In genomic region chr3:24197809-24198208, GRCh38 we compare ENCODE assay signal across 17 cellular contexts.
A peak's percentile ranks its signal among the peaks of the same experiment; 100 is the strongest.
DNase-seq lines count a peak whose midpoint lies in the region; ATAC-seq and TF ChIP-seq lines count a peak whose summit lies in the region.
"Had no signal": no experiment of that assay in that cellular context is flagged by ENCODE, and none has a peak within 500 bp of the region (broad histone marks: within the 10 kb centered on the region; RNA-seq: fewer than 3 reads in every experiment).

No MANE protein-coding gene starts in this region.

- H3K27ac ChIP-seq in SK-N-SH (ENCODE audit: low read depth in 2 of 2, low read length in 1 of 2): peak overlapping the region in 1 of 2 experiments; percentile 98; a peak in 2 of 4 replicates
- H3K27ac ChIP-seq in trophoblast cell (ENCODE audit: low read depth, low read length): peak overlapping the region; percentile 66
- H3K27ac ChIP-seq: PC-9 had no signal

- no peak overlapping the region for H3K14ac ChIP-seq in trophoblast cell (ENCODE audit: low read length)

- no peaks in the 10 kb centered on the region for H4K20me1 ChIP-seq in SK-N-SH (ENCODE audit: insufficient read depth)

- H2AK5ac ChIP-seq in trophoblast cell (ENCODE audit: low read length): no peak overlapping the region

- no peak overlapping the region for H4K8ac ChIP-seq in trophoblast cell (ENCODE audit: low read depth, low read length)

- POLR2A ChIA-PET in SK-N-SH (lab: Yijun Ruan, JAX): interaction anchor here (2.0 kb wide), 1 partner anchor 281 kb away, joined by 9 read pairs; the partner anchor contains the start of genes NKIRAS1 and RPL15

- no peak overlapping the region for H3K9ac ChIP-seq in SK-N-SH
- H3K9ac ChIP-seq in trophoblast cell (ENCODE audit: low read length): no peak overlapping the region

- no peaks in the 10 kb centered on the region for H3K9me2 ChIP-seq in SK-N-SH

- intact Hi-C loops in head of caudate nucleus (cut with DNase I): no loop called here

- ATAC-seq in HG02981 (IDR thresholded peaks at IDR 0.05; ENCODE audit: unreplicated experiment): no peak
- ATAC-seq: Right ventricle myocardium inferior had no signal

- H3K4me3 ChIP-seq in H7 (ENCODE audit: insufficient read depth, low read depth, low read length) (no peak overlapping the region), SK-N-SH (ENCODE audit: low read depth in 2 of 2, low read length in 1 of 2) (no peak overlapping the region), fibroblast of villous mesenchyme (ENCODE audit: low read depth, low read length) (no peak overlapping the region), trophoblast cell (ENCODE audit: low read depth, low read length) (no peak overlapping the region)
- H3K4me3 ChIP-seq: PC-9 had no signal

- H3K27me3 ChIP-seq in H7 (ENCODE audit: control insufficient read depth, insufficient read depth, low read length) (no peaks in the 10 kb centered on the region), SK-N-SH (ENCODE audit: insufficient read depth) (no peaks in the 10 kb centered on the region), trophoblast cell (ENCODE audit: insufficient read depth, low read length) (no peaks in the 10 kb centered on the region)
- H3K27me3 ChIP-seq: BE2C had no signal

- H3K79me2 ChIP-seq in SK-N-SH (ENCODE audit: insufficient read depth) (no peaks in the 10 kb centered on the region), trophoblast cell (ENCODE audit: control insufficient read depth, insufficient read depth, low read length, poor library complexity) (no peaks in the 10 kb centered on the region)

- no peak overlapping the region for H4K91ac ChIP-seq in trophoblast cell (ENCODE audit: low read depth, low read length)

- no peak overlapping the region for H3K4ac ChIP-seq in trophoblast cell (ENCODE audit: low read depth, low read length)

- peaks cover 5% of the 10 kb centered on the region for H3K79me1 ChIP-seq in trophoblast cell (ENCODE audit: low read length)

- DNase-seq in H7: peak; percentile 61
- peak; percentile 39 for DNase-seq in SK-N-SH
- DNase-seq in fibroblast of villous mesenchyme (ENCODE audit: low read depth): peak; percentile 20
- DNase-seq in trophoblast cell: peak in 1 of 2 donors; percentile 18
- DNase-seq in head of caudate nucleus: no peak
- DNase-seq in globus pallidus (ENCODE audit: low spot score): no peak
- no peak for DNase-seq in H4 (ENCODE audit: low spot score)
- DNase-seq: BE2C; CD4-positive, alpha-beta memory T cell; DND-41; Kasumi-1; NCI-H1417 treated with DMSO at 0.1 percent for 48 hours; NCI-H2029; NCI-H524 treated with DMSO at 0.1 percent for 48 hours; PC-9 had no signal

- TF ChIP-seq CTCF in SK-N-SH (IDR thresholded peaks at IDR 0.05) (no peak), fibroblast of villous mesenchyme (IDR thresholded peaks at IDR 0.05; ENCODE audit: insufficient read depth, low read depth, low read length) (no peak)

- CTCF ChIA-PET in SK-N-SH (lab: Yijun Ruan, JAX): interaction anchor here (0.7 to 1.9 kb wide), 6 partner anchors 11 to 203 kb away, joined by 3 to 7 read pairs (median 3); no protein-coding TSS in a partner anchor

- no peak overlapping the region for H3K23ac ChIP-seq in trophoblast cell (ENCODE audit: low read length)

- no peak overlapping the region for H4K12ac ChIP-seq in trophoblast cell (ENCODE audit: low read depth, low read length)

- no peak overlapping the region for H3K4me2 ChIP-seq in SK-N-SH
- no peak overlapping the region for H3K4me2 ChIP-seq in trophoblast cell (ENCODE audit: low read length)
- H3K4me2 ChIP-seq: PC-9 had no signal

- H3K4me1 ChIP-seq in SK-N-SH (ENCODE audit: control insufficient read depth in 1 of 2, insufficient read depth in 2 of 2, low read depth in 1 of 2, low read length in 1 of 2): peaks cover 8 to 34% of the 10 kb centered on the region in 2 experiments; a peak in 3 of 4 replicates
- H3K4me1 ChIP-seq in trophoblast cell (ENCODE audit: control insufficient read depth in 1 of 2, insufficient read depth in 2 of 2, low read length in 2 of 2): peaks cover 2 to 3% of the 10 kb centered on the region in 2 experiments
- H3K4me1 ChIP-seq: BE2C had no signal

- TF ChIP-seq RAD21 in SK-N-SH (IDR thresholded peaks at IDR 0.05; ENCODE audit: low read length): no peak; the same call in 1 of the 2 replicates

- no peak overlapping the region for H3K18ac ChIP-seq in trophoblast cell (ENCODE audit: low read length)

- peaks cover 12% of the 10 kb centered on the region for H3F3A ChIP-seq in SK-N-SH (replicated peaks; ENCODE audit: insufficient read depth)

- no peak overlapping the region for H2BK120ac ChIP-seq in trophoblast cell (ENCODE audit: insufficient read depth, low read length, poor library complexity)

- WGBS in SK-N-SH (ENCODE audit: low lambda C conversion rate): 70% methylated on average over 5 of the region's 5 CpGs
- WGBS in trophoblast cell (ENCODE audit: extremely low coverage, insufficient coverage, insufficient read length): no CpG with 5 or more reads among the region's 5 CpGs

- H3K36me3 ChIP-seq in H7 (replicated peaks; ENCODE audit: control insufficient read depth, insufficient read depth, low read length) (no peaks in the 10 kb centered on the region), SK-N-SH (replicated peaks in 1 of 2; ENCODE audit: control insufficient read depth in 1 of 2, insufficient read depth in 2 of 2, low read length in 1 of 2) (no peaks in the 10 kb centered on the region), trophoblast cell (ENCODE audit: control insufficient read depth in 1 of 2, insufficient read depth in 2 of 2, low read length in 2 of 2) (no peaks in the 10 kb centered on the region)
- H3K36me3 ChIP-seq: BE2C had no signal

- no peak overlapping the region for H2BK12ac ChIP-seq in trophoblast cell (ENCODE audit: low read length)

- H2BK5ac ChIP-seq in trophoblast cell (ENCODE audit: low read depth, low read length, poor library complexity): no peak overlapping the region

- TF ChIP-seq EP300 in SK-N-SH (IDR thresholded peaks at IDR 0.05; ENCODE audit: borderline replicate concordance in 1 of 2, low read depth in 1 of 2, low read length in 1 of 2): peak in 1 of 2 experiments; percentile 89; a peak in 2 of 4 replicates

- H2AFZ ChIP-seq in SK-N-SH (ENCODE audit: low read depth) (no peak overlapping the region), trophoblast cell (ENCODE audit: insufficient read depth, low read length, poor library complexity) (no peak overlapping the region)
- H2AFZ ChIP-seq: PC-9 had no signal

- H3K9me3 ChIP-seq in SK-N-SH (no peaks in the 10 kb centered on the region), trophoblast cell (ENCODE audit: insufficient read depth, low read depth, low read length) (no peaks in the 10 kb centered on the region)
- H3K9me3 ChIP-seq: BE2C had no signal

TF ChIP-seq in SK-N-SH, 30 proteins besides CTCF, POLR2A, EP300 and RAD21:
- TF ChIP-seq EZH2phosphoT487 (IDR thresholded peaks at IDR 0.05; ENCODE audit: borderline replicate concordance, low read depth): no peak
- no peak for TF ChIP-seq FOSL2 (IDR thresholded peaks at IDR 0.05; ENCODE audit: borderline replicate concordance, low read depth)
- TF ChIP-seq GATA2 (CRISPR knock-in tag; IDR thresholded peaks at IDR 0.05): peak; percentile 80
- TF ChIP-seq RCOR1 (IDR thresholded peaks at IDR 0.05; ENCODE audit: low read length): peak; percentile 91; the same call in 1 of the 2 replicates
- TF ChIP-seq TCF12 (IDR thresholded peaks at IDR 0.05): peak; percentile 31; the same call in 1 of the 2 replicates

Comparison
In these comparisons a context has a peak if more than half of its experiments do, and no peak if none do; other contexts are left out.
1. DNase-seq: peak in H7 (single experiment), SK-N-SH (single experiment) and fibroblast of villous mesenchyme (single experiment); none in head of caudate nucleus (0 of 42), globus pallidus (single experiment) and H4 (single experiment).